8 cellular contexts compared by ENCODE assay signal in the genomic region with DNA sequence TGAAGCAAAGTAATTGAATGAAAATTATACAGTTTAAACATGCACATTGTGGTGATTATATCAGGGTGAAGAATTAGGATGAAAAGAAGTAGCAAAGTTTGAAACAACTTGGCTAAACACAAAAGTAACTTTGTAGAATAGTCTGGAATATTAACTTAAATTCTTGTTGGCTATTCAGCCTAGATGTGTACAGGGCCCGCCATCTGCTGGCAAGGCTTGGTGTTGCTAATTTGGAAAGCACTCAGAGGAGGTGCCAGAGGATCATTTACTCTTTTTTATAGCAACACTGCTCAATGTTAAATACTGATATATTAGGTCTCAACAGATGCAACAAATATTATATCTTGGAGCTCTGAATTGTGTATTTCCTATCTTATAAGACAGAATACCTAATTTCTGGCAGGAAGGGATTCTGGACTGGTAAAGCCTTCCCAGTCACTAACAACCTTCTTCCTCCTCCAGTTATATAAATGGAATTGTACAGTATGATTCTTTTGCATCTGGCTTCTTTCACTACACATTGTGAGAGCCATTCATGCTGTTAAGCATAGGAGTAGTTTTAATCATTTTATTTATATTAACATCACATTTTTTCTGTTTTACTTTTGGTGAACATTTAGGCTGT. TPM values are rescaled to one million over a fixed set of nuclear protein-coding genes. Genes with fewer than 3 reads are reported as not detected.
DNase-seq lines count a peak whose midpoint lies in the region; TF ChIP-seq lines count a peak whose summit lies in the region.

No MANE protein-coding gene starts in this region.

- no peaks in the 10 kb centered on the region for H3K9me3 ChIP-seq in Peyer's patch

- no peaks in the 10 kb centered on the region for H3K4me1 ChIP-seq in Peyer's patch

- no peaks in the 10 kb centered on the region for H3K27me3 ChIP-seq in Peyer's patch

- H3K36me3 ChIP-seq in Peyer's patch: peaks cover 0 to 26% (median 0%) of the 10 kb centered on the region in 3 donors

- H3K27ac ChIP-seq in Peyer's patch: peak overlapping the region in 1 of 4 donors; percentile 58

- H3K4me3 ChIP-seq in Peyer's patch: no peak overlapping the region
- no peak overlapping the region for H3K4me3 ChIP-seq in fibroblast of villous mesenchyme (ENCODE audit: low read depth, low read length)

- DNase-seq in Ammon's horn (ENCODE audit: low spot score): peak; percentile 85
- DNase-seq in GM19238 (ENCODE audit: insufficient read length, low spot score): peak; percentile 27
- DNase-seq in HT-29 (ENCODE audit: low spot score): peak; percentile 75
- DNase-seq in Peyer's patch: peak; percentile 63 to 88 (median 75)
- peak; percentile 6 to 22 for DNase-seq in activated T-helper 1 cell treated with anti-CD3 and anti-CD28 coated beads, Interleukin-2, amount 50 U/mL, for 16 hours (ENCODE audit: low read depth in 1 of 2, low spot score in 1 of 2)
- DNase-seq in fibroblast of villous mesenchyme (ENCODE audit: low read depth): peak; percentile 76
- DNase-seq in non-pigmented ciliary epithelial cell (ENCODE audit: low read depth): peak; percentile 31
- DNase-seq in superior temporal gyrus (ENCODE audit: extremely low spot score): peak; percentile 92

- peak; percentile 26 to 91 (median 81) for TF ChIP-seq CTCF in Peyer's patch (IDR thresholded peaks at IDR 0.05)
- TF ChIP-seq CTCF in fibroblast of villous mesenchyme (IDR thresholded peaks at IDR 0.05; ENCODE audit: insufficient read depth, low read depth, low read length): peak; percentile 90

- TF ChIP-seq POLR2A in Peyer's patch (IDR thresholded peaks at IDR 0.05): no peak

RNA-seq across cellular contexts. Expression of a gene that starts 36.1 kb away (rescaled TPM):
- 8.3 and 8.6 TPM in 2 replicates for total RNA-seq in HT-29 (2014; rRNA removed; shearing (Covaris generic))
- total RNA-seq in Peyer's patch: 10 to 100 TPM in 3 of 4 donors, 1 to 10 TPM in 1; 8.2 to 33.0 (median 22.9) TPM
- 20.9 and 28.5 TPM in 2 replicates for total RNA-seq in fibroblast of villous mesenchyme

RNA-seq across cellular contexts. Expression of a gene that starts 38.0 kb away (rescaled TPM):
- total RNA-seq in HT-29 (2014; rRNA removed; shearing (Covaris generic)): 10.9 and 13.4 TPM in 2 replicates
- 100 to 1,000 TPM in 3 of 4 donors, 10 to 100 TPM in 1; 62.7 to 197 (median 157) TPM for total RNA-seq in Peyer's patch
- 22.5 and 27.6 TPM in 2 replicates for total RNA-seq in fibroblast of villous mesenchyme

Comparison
In these comparisons a context has a peak if more than half of its experiments do, and no peak if none do; other contexts are left out.
1. DNase-seq: peak in every context shown above with its lines; median percentile 92 in superior temporal gyrus; 85 in Ammon's horn; 76 in fibroblast of villous mesenchyme; 75 in HT-29; 75 in Peyer's patch; 31 in non-pigmented ciliary epithelial cell; 27 in GM19238; 14 in activated T-helper 1 cell treated with anti-CD3 and anti-CD28 coated beads, Interleukin-2, amount 50 U/mL, for 16 hours.